Comparison of ENCODE assay signal across 20 cellular contexts in genomic region chr4:168293386-168293975, GRCh38. TPM values are rescaled to one million over a fixed set of nuclear protein-coding genes. Genes with fewer than 3 reads are reported as not detected.
A peak's percentile ranks its signal among the peaks of the same experiment; 100 is the strongest.
DNase-seq lines count a peak whose midpoint lies in the region; ATAC-seq and TF ChIP-seq lines count a peak whose summit lies in the region.
"Had no signal": no experiment of that assay in that cellular context is flagged by ENCODE, and none has a peak within 500 bp of the region (broad histone marks: within the 10 kb centered on the region; RNA-seq: fewer than 3 reads in every experiment).

No MANE protein-coding gene starts in this region.

- in situ Hi-C loops in GM23248 (cut with MboI): no loop called here

- H3K27ac Mint-ChIP-seq in activated T-helper 17 cell treated with anti-CD3 and anti-CD28 coated beads, Interleukin-2, amount 50 U/mL, for 72 hours: no peak overlapping the region
- H3K27ac Mint-ChIP-seq in GM23338: no peak overlapping the region

- H3K27me3 Mint-ChIP-seq in activated T-helper 17 cell treated with anti-CD3 and anti-CD28 coated beads, Interleukin-2, amount 50 U/mL, for 72 hours: no peaks in the 10 kb centered on the region
- no peaks in the 10 kb centered on the region for H3K27me3 Mint-ChIP-seq in GM23338 (ENCODE audit: insufficient read depth, low read depth, poor library complexity)

- peaks cover 74% of the 10 kb centered on the region for H3K36me3 Mint-ChIP-seq in activated T-helper 17 cell treated with anti-CD3 and anti-CD28 coated beads, Interleukin-2, amount 50 U/mL, for 72 hours (ENCODE audit: low read depth)
- H3K36me3 Mint-ChIP-seq in GM23338 (ENCODE audit: low read depth): no peaks in the 10 kb centered on the region

- H3K9me2 ChIP-seq in GM23248 (ENCODE audit: insufficient read depth): no peaks in the 10 kb centered on the region
- no peaks in the 10 kb centered on the region for H3K9me2 ChIP-seq in GM23338 (ENCODE audit: insufficient read depth)

- H3K4me2 ChIP-seq in GM23248 (ENCODE audit: unreplicated experiment): no peak overlapping the region
- H3K4me2 ChIP-seq in GM23338: no peak overlapping the region

- H3K27me3 ChIP-seq in GM23248 (replicated peaks; ENCODE audit: insufficient read depth) (no peaks in the 10 kb centered on the region), GM23338 (ENCODE audit: insufficient read depth) (no peaks in the 10 kb centered on the region)
- H3K27me3 ChIP-seq: adrenal gland, cardiac muscle cell, gastrocnemius medialis had no signal

- H3K36me3 ChIP-seq in GM23248 (ENCODE audit: low read depth) (no peaks in the 10 kb centered on the region), GM23338 (ENCODE audit: insufficient read depth) (no peaks in the 10 kb centered on the region)
- H3K36me3 ChIP-seq: adrenal gland, cardiac muscle cell, gastrocnemius medialis had no signal

- H3K79me2 ChIP-seq in GM23248 (ENCODE audit: insufficient read depth): no peaks in the 10 kb centered on the region
- no peaks in the 10 kb centered on the region for H3K79me2 ChIP-seq in GM23338 (replicated peaks; ENCODE audit: insufficient read depth)

- H4K20me1 ChIP-seq in GM23248 (ENCODE audit: insufficient read depth): no peaks in the 10 kb centered on the region
- H4K20me1 ChIP-seq in GM23338 (replicated peaks; ENCODE audit: insufficient read depth): no peaks in the 10 kb centered on the region

- no peak overlapping the region for H3K9ac ChIP-seq in GM23248

- H3K4me1 ChIP-seq in GM23248 (ENCODE audit: insufficient read depth): no peaks in the 10 kb centered on the region
- no peaks in the 10 kb centered on the region for H3K4me1 ChIP-seq in GM23338 (ENCODE audit: insufficient read depth)
- H3K4me1 ChIP-seq: adrenal gland, gastrocnemius medialis had no signal

- 96 to 97% methylated on average over 3 of the region's 3 CpGs for WGBS in GM23248 (ENCODE audit: low coverage in 1 of 2, low lambda C conversion rate in 2 of 2, missing lambda C conversion rate in 2 of 2), 2 experiments

- H3F3A ChIP-seq in GM23248 (ENCODE audit: insufficient read depth): no peaks in the 10 kb centered on the region
- H3F3A ChIP-seq in GM23338 (replicated peaks; ENCODE audit: low read depth): no peaks in the 10 kb centered on the region

- ATAC-seq in GM18870 (IDR thresholded peaks at IDR 0.05; ENCODE audit: unreplicated experiment): peak; percentile 64
- ATAC-seq in GM21390 (IDR thresholded peaks at IDR 0.05; ENCODE audit: unreplicated experiment): peak; percentile 61
- ATAC-seq in HG02884 (IDR thresholded peaks at IDR 0.05; ENCODE audit: unreplicated experiment): peak; percentile 45
- peak; percentile 70 for ATAC-seq in HG03432 (IDR thresholded peaks at IDR 0.05; ENCODE audit: unreplicated experiment)
- ATAC-seq in activated T-helper 17 cell treated with anti-CD3 and anti-CD28 coated beads, Interleukin-2, amount 50 U/mL, for 72 hours (replicated peaks): no peak
- ATAC-seq in GM23338: no peak
- ATAC-seq: gastrocnemius medialis, left cardiac atrium had no signal

- H3K27ac ChIP-seq in GM23248 (no peak overlapping the region), GM23338 (ENCODE audit: low read depth) (no peak overlapping the region)
- H3K27ac ChIP-seq: adrenal gland, C4-2B, cardiac muscle cell, gastrocnemius medialis had no signal

- H3K9me3 Mint-ChIP-seq in activated T-helper 17 cell treated with anti-CD3 and anti-CD28 coated beads, Interleukin-2, amount 50 U/mL, for 72 hours: no peaks in the 10 kb centered on the region
- H3K9me3 Mint-ChIP-seq in GM23338: no peaks in the 10 kb centered on the region

- DNase-seq in GM23248: no peak
- no peak for DNase-seq in SKM-1 (lab: John Stamatoyannopoulos, UW; ENCODE audit: unreplicated experiment)
- DNase-seq in GM23338 (ENCODE audit: low spot score): no peak
- DNase-seq: ACHN; adrenal gland; DMS53; gastrocnemius medialis; left cardiac atrium; midbrain; NCI-H1417 treated with DMSO at 0.1 percent for 48 hours; NCI-H82; stimulated activated CD4-positive, alpha-beta T cell treated with anti-CD3 and anti-CD28 coated beads, Interleukin-4, amount 100 ng/mL, for 4 hours had no signal

- peaks cover 4% of the 10 kb centered on the region for H3K4me1 Mint-ChIP-seq in activated T-helper 17 cell treated with anti-CD3 and anti-CD28 coated beads, Interleukin-2, amount 50 U/mL, for 72 hours
- H3K4me1 Mint-ChIP-seq in GM23338: no peaks in the 10 kb centered on the region

- TF ChIP-seq CTCF in GM23338 (conservative IDR thresholded peaks at IDR 0.05; ENCODE audit: low read depth in 2 of 2): no peak

- H3K4me3 Mint-ChIP-seq in activated T-helper 17 cell treated with anti-CD3 and anti-CD28 coated beads, Interleukin-2, amount 50 U/mL, for 72 hours: no peak overlapping the region
- H3K4me3 Mint-ChIP-seq in GM23338: no peak overlapping the region

- no peak overlapping the region for H2AFZ ChIP-seq in GM23248
- H2AFZ ChIP-seq in GM23338: no peak overlapping the region

- H3K9me3 ChIP-seq in GM23248 (ENCODE audit: low read depth): no peaks in the 10 kb centered on the region
- H3K9me3 ChIP-seq: adrenal gland, gastrocnemius medialis had no signal

- H3K4me3 ChIP-seq in GM23248: no peak overlapping the region
- no peak overlapping the region for H3K4me3 ChIP-seq in GM23338
- H3K4me3 ChIP-seq: adrenal gland, cardiac muscle cell, gastrocnemius medialis had no signal

TF ChIP-seq in GM23338, 12 proteins besides CTCF, POLR2A, EP300 and RAD21 (continues in another document):
- TF ChIP-seq ZNF331 (CRISPR knock-in tag; IDR thresholded peaks at IDR 0.05; ENCODE audit: low read depth): no peak
- no peak for TF ChIP-seq CREB1 (CRISPR knock-in tag; IDR thresholded peaks at IDR 0.05; ENCODE audit: low read depth)
- TF ChIP-seq STAT1 (IDR thresholded peaks at IDR 0.05; ENCODE audit: unreplicated experiment): no peak
- TF ChIP-seq ZNF462 (CRISPR knock-in tag; IDR thresholded peaks at IDR 0.05): no peak
- TF ChIP-seq POLR2AphosphoS5 (IDR thresholded peaks at IDR 0.05; ENCODE audit: low read depth): no peak
- no peak for TF ChIP-seq EZH2 (IDR thresholded peaks at IDR 0.05; ENCODE audit: low read depth, unreplicated experiment)
- no peak for TF ChIP-seq NANOG (IDR thresholded peaks at IDR 0.05; ENCODE audit: borderline replicate concordance)

RNA-seq across cellular contexts. Expression of gene DDX60, which starts 25.1 kb away (rescaled TPM):
- 7.1 and 8.0 TPM in 2 replicates for total RNA-seq in GM23248 (2014; rRNA removed; shearing (Covaris generic))
- polyA plus RNA-seq in GM23248 (2016; fragmentation: Nextera tagmentation; extraction: Ambion mirVana) (1.6 and 1.8 TPM in 2 replicates), GM23338 (2016; fragmentation: Nextera tagmentation; extraction: Ambion mirVana) (0.45 and 1.0 TPM in 2 replicates)
- total RNA-seq in activated T-helper 17 cell treated with anti-CD3 and anti-CD28 coated beads, Interleukin-2, amount 50 U/mL, for 72 hours: 1 to 10 TPM; 4.6 to 9.3 TPM
- total RNA-seq in GM23338 (2014; rRNA removed; shearing (Covaris generic)): 1.4 and 3.6 TPM in 2 replicates
- polyA plus RNA-seq: neural cell had no signal

Comparison
In these comparisons a context has a peak if more than half of its experiments do, and no peak if none do; other contexts are left out.
1. ATAC-seq: peak in GM18870 (single experiment), GM21390 (single experiment), HG02884 (single experiment) and HG03432 (single experiment); none in activated T-helper 17 cell treated with anti-CD3 and anti-CD28 coated beads, Interleukin-2, amount 50 U/mL, for 72 hours (single experiment) and GM23338 (single experiment).